In genomic region chr9:114226289-114227055, GRCh38 we compare ENCODE assay signal across 16 cellular contexts.
DNase-seq lines count a peak whose midpoint lies in the region; ATAC-seq, FAIRE-seq and TF ChIP-seq lines count a peak whose summit lies in the region.
"Had no signal": no experiment of that assay in that cellular context is flagged by ENCODE, and none has a peak within 500 bp of the region (broad histone marks: within the 10 kb centered on the region; RNA-seq: fewer than 3 reads in every experiment).

No MANE protein-coding gene starts in this region.

- no peak for TF ChIP-seq POLR2A in HepG2 (IDR thresholded peaks at IDR 0.05; ENCODE audit: insufficient read depth in 1 of 2, low read depth in 2 of 2, low read length in 2 of 2)
- no peak for TF ChIP-seq POLR2A in right lobe of liver (IDR thresholded peaks at IDR 0.05)
- no peak for TF ChIP-seq POLR2A in vagina (IDR thresholded peaks at IDR 0.05)

- in situ Hi-C loops in HepG2 (cut with HindIII; ENCODE audit: extremely low pct_ligation_motif_present, low pct_unique_long_range_greater_than_20kb): no loop called here

- peaks cover 47% of the 10 kb centered on the region for H3K4me1 Mint-ChIP-seq in nephron
- no peaks in the 10 kb centered on the region for H3K4me1 Mint-ChIP-seq in stimulated activated memory B cell treated with anti-CD40 and anti-IgM and Interleukin-4, amounts not matched to agents 10 μg/mL and 1 μg/mL and 100 μg/mL, for 72 hours

- peaks cover 3% of the 10 kb centered on the region for H3K27me3 Mint-ChIP-seq in nephron (ENCODE audit: low read depth)
- peaks cover 20% of the 10 kb centered on the region for H3K27me3 Mint-ChIP-seq in stimulated activated memory B cell treated with anti-CD40 and anti-IgM and Interleukin-4, amounts not matched to agents 10 μg/mL and 1 μg/mL and 100 μg/mL, for 72 hours

- H3K79me2 ChIP-seq in HepG2 (ENCODE audit: insufficient read depth, low read length): no peaks in the 10 kb centered on the region
- no peaks in the 10 kb centered on the region for H3K79me2 ChIP-seq in mesendoderm (ENCODE audit: control insufficient read depth, insufficient read depth, low read length)

- intact Hi-C loops in HepG2 (cut with micrococcal nuclease; ENCODE audit: unreplicated experiment) (no loop called here), right lobe of liver (cut with DNase I) (no loop called here), vagina (cut with DNase I) (no loop called here)

- no peak for ATAC-seq in HepG2
- no peak for ATAC-seq in right lobe of liver
- no peak for ATAC-seq in stimulated activated memory B cell treated with anti-CD40 and anti-IgM and Interleukin-4, amounts not matched to agents 10 μg/mL and 1 μg/mL and 100 μg/mL, for 72 hours
- ATAC-seq: A549 had no signal

- H3K9ac ChIP-seq in HepG2 (ENCODE audit: insufficient read depth, low read depth, low read length): no peak overlapping the region
- no peak overlapping the region for H3K9ac ChIP-seq in mesendoderm (ENCODE audit: low read length)

- TF ChIP-seq EP300 in HepG2 (IDR thresholded peaks at IDR 0.05; ENCODE audit: low read depth in 2 of 2, low read length in 2 of 2) (no peak), HepG2 (CRISPR knock-in tag; IDR thresholded peaks at IDR 0.05; ENCODE audit: borderline replicate concordance) (no peak)

- POLR2A ChIA-PET in HepG2 (lab: Yijun Ruan, JAX): interaction anchor here (4.2 kb wide), 1 partner anchor 51 kb away, joined by 17 read pairs; no protein-coding TSS in a partner anchor

- H3K27me3 ChIP-seq in HepG2 (ENCODE audit: control insufficient read depth in 1 of 2, insufficient read depth in 2 of 2, low read length in 2 of 2) (no peaks in the 10 kb centered on the region), right lobe of liver (no peaks in the 10 kb centered on the region), vagina (no peaks in the 10 kb centered on the region), mesendoderm (ENCODE audit: insufficient read depth, low read length, poor library complexity) (no peaks in the 10 kb centered on the region)

- no peaks in the 10 kb centered on the region for H3K79me1 ChIP-seq in mesendoderm (ENCODE audit: low read length)

- H3K4me3 ChIP-seq in HepG2 (replicated peaks in 1 of 3; ENCODE audit: insufficient read depth in 1 of 3, low read depth in 2 of 3, low read length in 3 of 3) (no peak overlapping the region), right lobe of liver (no peak overlapping the region), vagina (no peak overlapping the region), mesendoderm (ENCODE audit: low read length) (no peak overlapping the region)
- H3K4me3 ChIP-seq: A549 had no signal

- no peak overlapping the region for H3K4me2 ChIP-seq in HepG2 (ENCODE audit: low read depth, low read length)
- no peak overlapping the region for H3K4me2 ChIP-seq in mesendoderm (ENCODE audit: low read length)
- H3K4me2 ChIP-seq: A549 had no signal

- no peaks in the 10 kb centered on the region for H4K20me1 ChIP-seq in HepG2 (ENCODE audit: insufficient read depth, low read length)

- no peak overlapping the region for H3K18ac ChIP-seq in mesendoderm (ENCODE audit: low read length)

- DNase-seq in HepG2 (ENCODE audit: low spot score) (no peak), right lobe of liver (no peak), cerebellar nuclear complex (lab: John Stamatoyannopoulos, UW) (peak; percentile 52 to 87), vagina (ENCODE audit: extremely low spot score in 2 of 2) (no peak), mesendoderm (no peak)
- DNase-seq in stimulated activated CD4-positive, alpha-beta T cell treated with anti-CD3 and anti-CD28 coated beads, Interleukin-2, amount 100 ng/mL, for 48 hours: no peak
- DNase-seq: DMS 273 treated with DMSO at 0.1 percent for 48 hours, NCI-H146, NCI-H2081 treated with DMSO at 0.1 percent for 48 hours, NCI-H510A, NCI-H774, SHP77 had no signal

- H2AK5ac ChIP-seq in mesendoderm (ENCODE audit: low read length): no peak overlapping the region

- H3K4me1 ChIP-seq in HepG2 (ENCODE audit: insufficient read depth, low read length): peaks cover 19% of the 10 kb centered on the region
- peaks cover 0 to 7% (median 3%) of the 10 kb centered on the region in 4 donors for H3K4me1 ChIP-seq in right lobe of liver
- H3K4me1 ChIP-seq in vagina: peaks cover 31% of the 10 kb centered on the region
- H3K4me1 ChIP-seq in mesendoderm (ENCODE audit: control insufficient read depth, low read depth, low read length): no peaks in the 10 kb centered on the region

- no peak overlapping the region for H2BK120ac ChIP-seq in mesendoderm (ENCODE audit: low read depth, low read length)

- H3K4me3 Mint-ChIP-seq in nephron: no peak overlapping the region
- H3K4me3 Mint-ChIP-seq in stimulated activated memory B cell treated with anti-CD40 and anti-IgM and Interleukin-4, amounts not matched to agents 10 μg/mL and 1 μg/mL and 100 μg/mL, for 72 hours: no peak overlapping the region

- H2BK5ac ChIP-seq in mesendoderm (ENCODE audit: low read length): no peak overlapping the region

- no peak for TF ChIP-seq CTCF in HepG2 (CRISPR knock-in tag; IDR thresholded peaks at IDR 0.05)
- TF ChIP-seq CTCF in right lobe of liver (IDR thresholded peaks at IDR 0.05): no peak
- TF ChIP-seq CTCF in nephron (IDR thresholded peaks at IDR 0.05; ENCODE audit: unreplicated experiment in 3 of 3): no peak
- no peak for TF ChIP-seq CTCF in vagina (IDR thresholded peaks at IDR 0.05)

- H3K36me3 ChIP-seq in HepG2 (replicated peaks in 1 of 2; ENCODE audit: control insufficient read depth in 1 of 2, insufficient read depth in 2 of 2, low read length in 2 of 2): peaks cover 23 to 75% of the 10 kb centered on the region in 2 experiments
- H3K36me3 ChIP-seq in right lobe of liver: no peaks in the 10 kb centered on the region
- no peaks in the 10 kb centered on the region for H3K36me3 ChIP-seq in vagina
- no peaks in the 10 kb centered on the region for H3K36me3 ChIP-seq in mesendoderm (ENCODE audit: control insufficient read depth, insufficient read depth, low read length)

- CTCF ChIA-PET in HepG2 (lab: Yijun Ruan, JAX; ENCODE audit: low intra/inter-chr PET ratio, low total read pairs): no interaction called here

- no peak for FAIRE-seq in HepG2 (lab: Jason Lieb, UNC)
- FAIRE-seq: A549, GM12892 had no signal

- no TSS peak for BruUV-seq in HepG2 (replicated peaks; lab: Mats Ljungman, UMichigan)

- H4K8ac ChIP-seq in mesendoderm (ENCODE audit: low read depth, low read length): no peak overlapping the region

- H2BK15ac ChIP-seq in mesendoderm (replicated peaks; ENCODE audit: low read depth): no peak overlapping the region

- H3K36me3 Mint-ChIP-seq in nephron (ENCODE audit: low read depth): no peaks in the 10 kb centered on the region
- no peaks in the 10 kb centered on the region for H3K36me3 Mint-ChIP-seq in stimulated activated memory B cell treated with anti-CD40 and anti-IgM and Interleukin-4, amounts not matched to agents 10 μg/mL and 1 μg/mL and 100 μg/mL, for 72 hours

- no peak overlapping the region for H4K5ac ChIP-seq in mesendoderm (ENCODE audit: low read length)

- H3K9me3 ChIP-seq in HepG2 (ENCODE audit: low read length): no peaks in the 10 kb centered on the region
- H3K9me3 ChIP-seq in right lobe of liver: no peaks in the 10 kb centered on the region
- no peaks in the 10 kb centered on the region for H3K9me3 ChIP-seq in vagina
- H3K9me3 ChIP-seq: A549 had no signal

- TF ChIP-seq RAD21 in HepG2 (CRISPR knock-in tag; IDR thresholded peaks at IDR 0.05): no peak

- H3K27ac ChIP-seq in HepG2 (ENCODE audit: extremely low read length, insufficient read depth, low read length) (no peak overlapping the region), right lobe of liver (no peak overlapping the region), vagina (peak overlapping the region; percentile 4), mesendoderm (ENCODE audit: low read depth, low read length) (no peak overlapping the region)

- H3K56ac ChIP-seq in mesendoderm (ENCODE audit: low read length): no peak overlapping the region

- H3K4ac ChIP-seq in mesendoderm (ENCODE audit: low read depth, low read length): no peak overlapping the region

- peak overlapping the region; percentile 69 to 85 (median 77) for H3K27ac Mint-ChIP-seq in nephron
- H3K27ac Mint-ChIP-seq in stimulated activated memory B cell treated with anti-CD40 and anti-IgM and Interleukin-4, amounts not matched to agents 10 μg/mL and 1 μg/mL and 100 μg/mL, for 72 hours: no peak overlapping the region

- no peaks in the 10 kb centered on the region for H3K9me3 Mint-ChIP-seq in nephron
- no peaks in the 10 kb centered on the region for H3K9me3 Mint-ChIP-seq in stimulated activated memory B cell treated with anti-CD40 and anti-IgM and Interleukin-4, amounts not matched to agents 10 μg/mL and 1 μg/mL and 100 μg/mL, for 72 hours

- WGBS in HepG2 (ENCODE audit: low lambda C conversion rate): 98% methylated on average over 10 of the region's 10 CpGs
- WGBS in right lobe of liver (ENCODE audit: insufficient coverage, low coverage, low lambda C conversion rate, missing lambda C conversion rate): 84% methylated on average over 6 of the region's 10 CpGs
- no CpG with 5 or more reads among the region's 10 CpGs for WGBS in mesendoderm (ENCODE audit: extremely low coverage, insufficient coverage, low lambda C conversion rate)

- H2AFZ ChIP-seq in HepG2 (ENCODE audit: low read length): no peak overlapping the region

- H3K23ac ChIP-seq in mesendoderm (ENCODE audit: low read length): no peak overlapping the region

TF ChIP-seq in HepG2, 621 proteins besides CTCF, POLR2A, EP300 and RAD21:
- no peak for TF ChIP-seq RNF2 (conservative IDR thresholded peaks at IDR 0.05; ENCODE audit: low read depth)
- no peak for TF ChIP-seq ADNP (CRISPR knock-in tag; IDR thresholded peaks at IDR 0.05)
- TF ChIP-seq AGO2 (optimal IDR thresholded peaks at IDR 0.05; ENCODE audit: low read depth, low read length): peak; percentile 91
- peak; percentile 90 for TF ChIP-seq ZNF768 (CRISPR knock-in tag; IDR thresholded peaks at IDR 0.05)
- TF ChIP-seq MATR3 (CRISPR knock-in tag; IDR thresholded peaks at IDR 0.05): no peak
- no peak for TF ChIP-seq ETV6 (CRISPR knock-in tag; conservative IDR thresholded peaks at IDR 0.05)
- peak; percentile 93 for TF ChIP-seq RBM22 (optimal IDR thresholded peaks at IDR 0.05; ENCODE audit: low read length)
- TF ChIP-seq GTF2F1 (IDR thresholded peaks at IDR 0.05; ENCODE audit: low read length): no peak

Comparison
In these comparisons a context has a peak if more than half of its experiments do, and no peak if none do; other contexts are left out.
1. DNase-seq: peak in cerebellar nuclear complex (2 of 2); none in HepG2 (single experiment), right lobe of liver (0 of 3), vagina (0 of 2), mesendoderm (single experiment) and stimulated activated CD4-positive, alpha-beta T cell treated with anti-CD3 and anti-CD28 coated beads, Interleukin-2, amount 100 ng/mL, for 48 hours (0 of 2).